In the genomic region with DNA sequence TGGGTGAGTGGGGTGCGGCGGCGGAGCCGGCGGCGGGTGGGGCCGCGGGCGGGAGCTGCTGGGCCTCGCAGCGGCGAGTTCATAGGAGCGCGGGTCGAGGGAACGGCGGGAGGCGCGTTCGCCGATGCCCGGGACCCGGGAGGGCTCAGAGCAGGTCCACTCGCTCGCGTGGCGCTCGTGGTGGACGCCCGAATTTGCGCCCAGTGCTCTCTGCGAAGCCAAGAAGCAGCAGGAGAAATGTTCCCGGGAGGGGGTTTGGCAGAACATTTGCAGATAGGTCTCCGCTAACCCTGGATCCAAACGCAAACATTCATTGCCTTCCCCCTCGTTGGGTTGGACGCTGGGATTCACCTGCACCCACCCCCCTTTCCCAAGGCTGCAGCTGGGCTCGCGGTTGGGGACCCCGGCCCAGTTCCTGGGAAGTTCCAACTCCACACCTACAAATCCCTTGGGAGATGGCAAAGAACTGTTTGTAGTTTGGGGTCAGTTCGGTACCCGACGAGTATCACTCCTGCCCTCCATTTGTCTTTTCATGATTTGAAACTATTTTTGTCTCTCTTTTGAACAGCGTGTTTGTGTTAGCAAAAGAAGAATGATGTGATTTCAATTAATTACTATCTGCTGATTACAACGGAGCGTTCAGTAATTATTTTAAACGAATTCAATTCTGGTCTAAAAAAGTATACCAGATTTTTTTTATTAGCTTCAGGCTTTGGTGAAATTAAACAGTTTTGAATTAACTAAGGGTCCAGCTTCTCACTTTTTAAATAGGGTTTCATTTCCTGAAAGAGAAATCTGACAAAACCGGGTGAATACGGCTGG, we compare ENCODE assay signal across 10 cellular contexts. TPM values are rescaled to one million over a fixed set of nuclear protein-coding genes. Genes with fewer than 3 reads are reported as not detected.
DNase-seq lines count a peak whose midpoint lies in the region; ATAC-seq and TF ChIP-seq lines count a peak whose summit lies in the region.
"Had no signal": no experiment of that assay in that cellular context is flagged by ENCODE, and none has a peak within 500 bp of the region (broad histone marks: within the 10 kb centered on the region; RNA-seq: fewer than 3 reads in every experiment).

No MANE protein-coding gene starts in this region.

- DNase-seq in activated naive CD4-positive, alpha-beta T cell (lab: John Stamatoyannopoulos, UW): no peak
- DNase-seq in effector memory CD4-positive, alpha-beta T cell: no peak
- DNase-seq in natural killer cell treated with Interleukin-12 subunit alpha and Interleukin-12 subunit beta and Interleukin-15 and Interleukin-18, amount 100 ng/mL, for 72 hours (ENCODE audit: low spot score): no peak
- DNase-seq in type B pancreatic cell (ENCODE audit: extremely low spot score, unreplicated experiment): no peak
- DNase-seq in NCI-H1092 (lab: John Stamatoyannopoulos, UW): no peak
- no peak for DNase-seq in NCI-H146 treated with DMSO at 0.1 percent for 48 hours (lab: John Stamatoyannopoulos, UW; ENCODE audit: unreplicated experiment)
- no peak for DNase-seq in stimulated activated CD4-positive, alpha-beta T cell treated with anti-CD3 and anti-CD28 coated beads, Interleukin-4, amount 100 ng/mL, for 4 hours

- no peaks in the 10 kb centered on the region for H3K36me3 ChIP-seq in effector memory CD4-positive, alpha-beta T cell (ENCODE audit: control insufficient read depth, insufficient read depth, low read length)

- no peak overlapping the region for H3K27ac ChIP-seq in effector memory CD4-positive, alpha-beta T cell (ENCODE audit: insufficient read depth, low read length, poor library complexity, severe bottlenecking)

- no peaks in the 10 kb centered on the region for H3K9me3 Mint-ChIP-seq in activated naive CD4-positive, alpha-beta T cell treated with anti-CD3 and anti-CD28 coated beads, Interleukin-2, amount 50 U/mL, for 24 hours
- no peaks in the 10 kb centered on the region for H3K9me3 Mint-ChIP-seq in natural killer cell treated with Interleukin-12 subunit alpha and Interleukin-12 subunit beta and Interleukin-15 and Interleukin-18, amount 100 ng/mL, for 72 hours
- H3K9me3 Mint-ChIP-seq in type B pancreatic cell: no peaks in the 10 kb centered on the region
- H3K9me3 Mint-ChIP-seq: activated T-helper 2 cell treated with anti-CD3 and anti-CD28 coated beads, Interferon-gamma antibody, Interleukin-2, Interleukin-4, amounts not matched to agents 10 μg/mL and 5 μg/mL and 100 μg/mL, durations not matched to agents 14 hours and 24 hours and 36 hours had no signal

- H3K4me1 Mint-ChIP-seq in activated naive CD4-positive, alpha-beta T cell treated with anti-CD3 and anti-CD28 coated beads, Interleukin-2, amount 50 U/mL, for 24 hours: peaks cover 17% of the 10 kb centered on the region
- peaks cover 7 to 9% of the 10 kb centered on the region in 2 donors for H3K4me1 Mint-ChIP-seq in natural killer cell treated with Interleukin-12 subunit alpha and Interleukin-12 subunit beta and Interleukin-15 and Interleukin-18, amount 100 ng/mL, for 72 hours (ENCODE audit: low read depth in 2 of 2)
- peaks cover 25% of the 10 kb centered on the region for H3K4me1 Mint-ChIP-seq in type B pancreatic cell (ENCODE audit: unreplicated experiment)

- no peaks in the 10 kb centered on the region for H3K9me3 ChIP-seq in effector memory CD4-positive, alpha-beta T cell (ENCODE audit: control insufficient read depth, low read length)
- H3K9me3 ChIP-seq: SK-N-SH had no signal

- H3K27me3 ChIP-seq in effector memory CD4-positive, alpha-beta T cell (replicated peaks; ENCODE audit: control insufficient read depth, insufficient read depth, low read length, poor library complexity, severe bottlenecking): peaks cover 38% of the 10 kb centered on the region

- H3K27me3 Mint-ChIP-seq in activated naive CD4-positive, alpha-beta T cell treated with anti-CD3 and anti-CD28 coated beads, Interleukin-2, amount 50 U/mL, for 24 hours: peaks cover 45% of the 10 kb centered on the region
- H3K27me3 Mint-ChIP-seq in natural killer cell treated with Interleukin-12 subunit alpha and Interleukin-12 subunit beta and Interleukin-15 and Interleukin-18, amount 100 ng/mL, for 72 hours: peaks cover 40 to 70% of the 10 kb centered on the region in 2 donors
- H3K27me3 Mint-ChIP-seq in type B pancreatic cell: peaks cover 74% of the 10 kb centered on the region

- H3K4me1 ChIP-seq in effector memory CD4-positive, alpha-beta T cell (ENCODE audit: control insufficient read depth, insufficient read depth, low read length, poor library complexity, severe bottlenecking): peaks cover 26% of the 10 kb centered on the region

- no peak for ATAC-seq in natural killer cell treated with Interleukin-12 subunit alpha and Interleukin-12 subunit beta and Interleukin-15 and Interleukin-18, amount 100 ng/mL, for 72 hours

- H3K36me3 Mint-ChIP-seq in activated naive CD4-positive, alpha-beta T cell treated with anti-CD3 and anti-CD28 coated beads, Interleukin-2, amount 50 U/mL, for 24 hours: no peaks in the 10 kb centered on the region
- no peaks in the 10 kb centered on the region for H3K36me3 Mint-ChIP-seq in natural killer cell treated with Interleukin-12 subunit alpha and Interleukin-12 subunit beta and Interleukin-15 and Interleukin-18, amount 100 ng/mL, for 72 hours
- H3K36me3 Mint-ChIP-seq in type B pancreatic cell: peaks cover 7% of the 10 kb centered on the region

- H3K4me3 ChIP-seq in effector memory CD4-positive, alpha-beta T cell (ENCODE audit: insufficient read depth, low read depth, low read length, poor library complexity, severe bottlenecking): peak overlapping the region; percentile 4

- TF ChIP-seq CTCF in type B pancreatic cell (conservative IDR thresholded peaks at IDR 0.05): no peak

- H3K27ac Mint-ChIP-seq in activated naive CD4-positive, alpha-beta T cell treated with anti-CD3 and anti-CD28 coated beads, Interleukin-2, amount 50 U/mL, for 24 hours: no peak overlapping the region
- no peak overlapping the region for H3K27ac Mint-ChIP-seq in natural killer cell treated with Interleukin-12 subunit alpha and Interleukin-12 subunit beta and Interleukin-15 and Interleukin-18, amount 100 ng/mL, for 72 hours
- no peak overlapping the region for H3K27ac Mint-ChIP-seq in type B pancreatic cell

- peak overlapping the region; percentile 58 for H3K4me3 Mint-ChIP-seq in activated naive CD4-positive, alpha-beta T cell treated with anti-CD3 and anti-CD28 coated beads, Interleukin-2, amount 50 U/mL, for 24 hours
- H3K4me3 Mint-ChIP-seq in natural killer cell treated with Interleukin-12 subunit alpha and Interleukin-12 subunit beta and Interleukin-15 and Interleukin-18, amount 100 ng/mL, for 72 hours: peak overlapping the region; percentile 47
- peak overlapping the region; percentile 95 for H3K4me3 Mint-ChIP-seq in type B pancreatic cell

RNA-seq across cellular contexts. Expression of a gene that starts 2.3 kb away (rescaled TPM):
- total RNA-seq in natural killer cell treated with Interleukin-12 subunit alpha and Interleukin-12 subunit beta and Interleukin-15 and Interleukin-18, amount 100 ng/mL, for 72 hours: under 1 TPM; 0.10 to 0.20 TPM
- 10.7 and 17.4 TPM in 2 replicates for total RNA-seq in type B pancreatic cell (ENCODE audit: low replicate concordance)

RNA-seq across cellular contexts. Expression of a gene that starts 58.1 kb away (rescaled TPM):
- 100 to 1,000 TPM; 112 to 119 TPM for total RNA-seq in natural killer cell treated with Interleukin-12 subunit alpha and Interleukin-12 subunit beta and Interleukin-15 and Interleukin-18, amount 100 ng/mL, for 72 hours
- total RNA-seq in type B pancreatic cell (ENCODE audit: low replicate concordance): 0.29 TPM in 2 replicates

Comparison
In these comparisons a context has a peak if more than half of its experiments do, and no peak if none do; other contexts are left out.
1. RNA of a gene that starts 58.1 kb away (total RNA-seq): 112 to 119 TPM in natural killer cell treated with Interleukin-12 subunit alpha and Interleukin-12 subunit beta and Interleukin-15 and Interleukin-18, amount 100 ng/mL, for 72 hours; 0.29 TPM in type B pancreatic cell; every median in the first group is over 10 times any median in the second.
2. Peak in every context shown above with its lines, with median percentiles within 50 percentile points of each other: H3K4me3 Mint-ChIP-seq.